1 cellular context compared by ENCODE assay signal in genomic region chr12:124901003-124901402, GRCh38.
TF ChIP-seq lines count a peak whose summit lies in the region.

No MANE protein-coding gene starts in this region.

TF ChIP-seq in GM12878, 131 proteins besides CTCF, POLR2A, EP300 and RAD21 (continued from another document):
- TF ChIP-seq E4F1 (IDR thresholded peaks at IDR 0.05; ENCODE audit: borderline replicate concordance, partially characterized antibody) (no peak), NR2F1 (conservative IDR thresholded peaks at IDR 0.05) (peak; percentile 91), IRF5 (IDR thresholded peaks at IDR 0.05; ENCODE audit: borderline replicate concordance) (no peak), MYB (IDR thresholded peaks at IDR 0.05; ENCODE audit: borderline replicate concordance, low read depth, low read length) (no peak), SREBF1 (IDR thresholded peaks at IDR 0.05; ENCODE audit: low read length) (no peak), FOXM1 (IDR thresholded peaks at IDR 0.05; ENCODE audit: low read depth, low read length) (no peak), EGR1 (IDR thresholded peaks at IDR 0.05; ENCODE audit: borderline replicate concordance in 1 of 2, low read depth in 2 of 2, low read length in 2 of 2) (no peak)
